34 cellular contexts compared by ENCODE assay signal in genomic region chr4:117755438-117755837, GRCh38.
"Had no signal": no experiment of that assay in that cellular context is flagged by ENCODE, and none has a peak within 500 bp of the region (broad histone marks: within the 10 kb centered on the region; RNA-seq: fewer than 3 reads in every experiment).

No MANE protein-coding gene starts in this region.

- H3K27ac ChIP-seq: KMS-11 had no signal

- DNase-seq: Karpas-422, Kasumi-1, KG1, MG63, MM.1S, NCI-H1048, NCI-H1092, NCI-H1092 treated with DMSO at 0.1 percent for 48 hours, NCI-H1105, NCI-H1105 treated with DMSO at 0.1 percent for 48 hours, NCI-H1417, NCI-H1417 treated with DMSO at 0.1 percent for 48 hours, NCI-H1436, NCI-H1436 treated with DMSO at 0.1 percent for 48 hours, NCI-H146, NCI-H1694, NCI-H1694 treated with DMSO at 0.1 percent for 48 hours, NCI-H187, NCI-H187 treated with DMSO at 0.1 percent for 48 hours, NCI-H1930, NCI-H2029, NCI-H2029 treated with DMSO at 0.1 percent for 48 hours, NCI-H2081, NCI-H2081 treated with DMSO at 0.1 percent for 48 hours, NCI-H2107, NCI-H2171, NCI-H2171 treated with DMSO at 0.1 percent for 48 hours, NCI-H2227 treated with DMSO at 0.1 percent for 48 hours, NCI-H226, NCI-H345, NCI-H446, NCI-H446 treated with DMSO at 0.1 percent for 48 hours, NCI-H510A had no signal

- H3K9me3 ChIP-seq: MG63 had no signal

- H3K36me3 ChIP-seq: MG63 had no signal

- H3K27me3 ChIP-seq: MG63 had no signal

- H3K4me3 ChIP-seq: MG63 had no signal
